In the genomic region with DNA sequence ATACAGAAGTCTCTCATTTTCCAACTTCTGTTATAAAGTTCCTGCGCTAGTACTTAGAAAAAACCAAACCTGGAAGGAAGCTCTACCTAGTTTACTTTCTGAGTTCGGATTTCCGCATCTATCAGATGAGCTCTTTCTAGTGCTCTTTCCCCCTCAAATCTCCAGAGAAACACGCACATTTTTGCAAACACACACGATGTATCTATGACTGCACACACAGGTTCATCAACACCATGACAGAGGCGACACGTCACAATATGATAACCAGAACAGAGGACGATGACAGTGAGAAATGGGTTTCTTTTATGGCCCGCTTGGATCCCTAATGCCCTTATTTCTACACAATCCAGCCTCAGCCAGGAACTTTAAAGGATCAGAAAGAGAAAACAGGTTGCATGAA, we compare ENCODE assay signal across 1 cellular context.
TF ChIP-seq lines count a peak whose summit lies in the region.

No MANE protein-coding gene starts in this region.

TF ChIP-seq in GM23338, 12 proteins besides CTCF, POLR2A, EP300 and RAD21 (continued from another document):
- TF ChIP-seq, protein P1, sequence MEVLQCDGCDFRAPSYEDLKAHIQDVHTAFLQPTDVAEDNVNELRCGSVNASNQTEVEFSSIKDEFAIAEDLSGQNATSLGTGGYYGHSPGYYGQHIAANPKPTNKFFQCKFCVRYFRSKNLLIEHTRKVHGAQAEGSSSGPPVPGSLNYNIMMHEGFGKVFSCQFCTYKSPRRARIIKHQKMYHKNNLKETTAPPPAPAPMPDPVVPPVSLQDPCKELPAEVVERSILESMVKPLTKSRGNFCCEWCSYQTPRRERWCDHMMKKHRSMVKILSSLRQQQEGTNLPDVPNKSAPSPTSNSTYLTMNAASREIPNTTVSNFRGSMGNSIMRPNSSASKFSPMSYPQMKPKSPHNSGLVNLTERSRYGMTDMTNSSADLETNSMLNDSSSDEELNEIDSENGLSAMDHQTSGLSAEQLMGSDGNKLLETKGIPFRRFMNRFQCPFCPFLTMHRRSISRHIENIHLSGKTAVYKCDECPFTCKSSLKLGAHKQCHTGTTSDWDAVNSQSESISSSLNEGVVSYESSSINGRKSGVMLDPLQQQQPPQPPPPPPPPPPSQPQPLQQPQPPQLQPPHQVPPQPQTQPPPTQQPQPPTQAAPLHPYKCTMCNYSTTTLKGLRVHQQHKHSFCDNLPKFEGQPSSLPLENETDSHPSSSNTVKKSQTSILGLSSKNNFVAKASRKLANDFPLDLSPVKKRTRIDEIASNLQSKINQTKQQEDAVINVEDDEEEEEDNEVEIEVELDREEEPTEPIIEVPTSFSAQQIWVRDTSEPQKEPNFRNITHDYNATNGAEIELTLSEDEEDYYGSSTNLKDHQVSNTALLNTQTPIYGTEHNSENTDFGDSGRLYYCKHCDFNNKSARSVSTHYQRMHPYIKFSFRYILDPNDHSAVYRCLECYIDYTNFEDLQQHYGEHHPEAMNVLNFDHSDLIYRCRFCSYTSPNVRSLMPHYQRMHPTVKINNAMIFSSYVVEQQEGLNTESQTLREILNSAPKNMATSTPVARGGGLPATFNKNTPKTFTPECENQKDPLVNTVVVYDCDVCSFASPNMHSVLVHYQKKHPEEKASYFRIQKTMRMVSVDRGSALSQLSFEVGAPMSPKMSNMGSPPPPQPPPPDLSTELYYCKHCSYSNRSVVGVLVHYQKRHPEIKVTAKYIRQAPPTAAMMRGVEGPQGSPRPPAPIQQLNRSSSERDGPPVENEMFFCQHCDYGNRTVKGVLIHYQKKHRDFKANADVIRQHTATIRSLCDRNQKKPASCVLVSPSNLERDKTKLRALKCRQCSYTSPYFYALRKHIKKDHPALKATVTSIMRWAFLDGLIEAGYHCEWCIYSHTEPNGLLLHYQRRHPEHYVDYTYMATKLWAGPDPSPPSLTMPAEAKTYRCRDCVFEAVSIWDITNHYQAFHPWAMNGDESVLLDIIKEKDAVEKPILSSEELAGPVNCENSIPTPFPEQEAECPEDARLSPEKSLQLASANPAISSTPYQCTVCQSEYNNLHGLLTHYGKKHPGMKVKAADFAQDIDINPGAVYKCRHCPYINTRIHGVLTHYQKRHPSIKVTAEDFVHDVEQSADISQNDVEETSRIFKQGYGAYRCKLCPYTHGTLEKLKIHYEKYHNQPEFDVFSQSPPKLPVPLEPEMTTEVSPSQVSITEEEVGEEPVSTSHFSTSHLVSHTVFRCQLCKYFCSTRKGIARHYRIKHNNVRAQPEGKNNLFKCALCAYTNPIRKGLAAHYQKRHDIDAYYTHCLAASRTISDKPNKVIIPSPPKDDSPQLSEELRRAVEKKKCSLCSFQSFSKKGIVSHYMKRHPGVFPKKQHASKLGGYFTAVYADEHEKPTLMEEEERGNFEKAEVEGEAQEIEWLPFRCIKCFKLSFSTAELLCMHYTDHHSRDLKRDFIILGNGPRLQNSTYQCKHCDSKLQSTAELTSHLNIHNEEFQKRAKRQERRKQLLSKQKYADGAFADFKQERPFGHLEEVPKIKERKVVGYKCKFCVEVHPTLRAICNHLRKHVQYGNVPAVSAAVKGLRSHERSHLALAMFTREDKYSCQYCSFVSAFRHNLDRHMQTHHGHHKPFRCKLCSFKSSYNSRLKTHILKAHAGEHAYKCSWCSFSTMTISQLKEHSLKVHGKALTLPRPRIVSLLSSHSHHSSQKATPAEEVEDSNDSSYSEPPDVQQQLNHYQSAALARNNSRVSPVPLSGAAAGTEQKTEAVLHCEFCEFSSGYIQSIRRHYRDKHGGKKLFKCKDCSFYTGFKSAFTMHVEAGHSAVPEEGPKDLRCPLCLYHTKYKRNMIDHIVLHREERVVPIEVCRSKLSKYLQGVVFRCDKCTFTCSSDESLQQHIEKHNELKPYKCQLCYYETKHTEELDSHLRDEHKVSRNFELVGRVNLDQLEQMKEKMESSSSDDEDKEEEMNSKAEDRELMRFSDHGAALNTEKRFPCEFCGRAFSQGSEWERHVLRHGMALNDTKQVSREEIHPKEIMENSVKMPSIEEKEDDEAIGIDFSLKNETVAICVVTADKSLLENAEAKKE (CRISPR knock-in tag; IDR thresholded peaks at IDR 0.05), result no peak
